In the genomic region with DNA sequence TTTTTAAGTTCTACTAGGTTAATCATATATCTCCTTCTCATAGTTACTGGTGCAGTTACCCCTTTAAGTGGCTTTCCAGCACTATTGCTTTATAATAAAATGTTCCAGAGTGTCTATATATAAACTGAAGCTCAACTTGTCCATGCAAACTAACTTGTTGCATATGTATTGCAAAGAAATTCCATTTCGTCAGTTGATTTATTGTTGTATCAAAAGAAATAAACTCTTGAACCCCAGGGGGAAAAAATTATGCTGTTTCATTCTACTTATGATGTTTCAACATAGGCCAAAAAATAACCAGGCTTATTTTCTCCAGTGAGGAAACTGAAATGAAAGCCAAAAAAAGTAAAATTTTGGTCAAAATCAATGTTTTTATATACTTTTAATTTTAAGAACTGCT, we compare ENCODE assay signal across 23 cellular contexts.
"Had no signal": no experiment of that assay in that cellular context is flagged by ENCODE, and none has a peak within 500 bp of the region (broad histone marks: within the 10 kb centered on the region; RNA-seq: fewer than 3 reads in every experiment).

No MANE protein-coding gene starts in this region.

- H3K36me3 ChIP-seq: adrenal gland, esophagus squamous epithelium had no signal

- DNase-seq: activated CD4-positive, alpha-beta memory T cell treated with anti-CD3 and anti-CD28 coated beads, Interleukin-2, amount 10 ng/mL, durations not matched to agents 7 days and 5 days; activated CD4-positive, alpha-beta T cell treated with anti-CD3 and anti-CD28 coated beads for 1 hour; activated CD4-positive, alpha-beta T cell treated with anti-CD3 and anti-CD28 coated beads for 4 hours; activated CD4-positive, alpha-beta T cell treated with anti-CD3 and anti-CD28 coated beads, Interleukin-2, amount 10 ng/mL, durations not matched to agents 7 days and 5 days; activated CD4-positive, alpha-beta T cell treated with anti-CD3 and anti-CD28 coated beads, Interleukin-2, amount 50 U/mL, for 4 hours; activated CD8-positive, alpha-beta memory T cell treated with anti-CD3 and anti-CD28 coated beads, Interleukin-2, amount 50 U/mL, for 48 hours; activated effector memory CD4-positive, alpha-beta T cell treated with Interleukin-2 at 50 U/mL for 16 hours; activated gamma-delta T cell treated with Interleukin-2 at 50 U/mL for 16 hours; activated naive CD4-positive, alpha-beta T cell treated with anti-CD3 and anti-CD28 coated beads, Interleukin-2, amount 50 U/mL, for 16 hours; activated naive CD4-positive, alpha-beta T cell treated with Interleukin-2 at 50 U/mL for 16 hours; activated T-cell treated with anti-CD3 and anti-CD28 coated beads, Interleukin-2, amount 50 U/mL, for 4 hours; adrenal gland; amygdala; aorta; body of pancreas; caudate nucleus; cortex of kidney; effector CD8-positive, alpha-beta T cell; esophagus squamous epithelium; head of caudate nucleus; T-helper 2 cell had no signal

- H3K27ac ChIP-seq: adrenal gland, body of pancreas, epithelial cell of prostate, esophagus squamous epithelium had no signal

- H3K4me3 ChIP-seq: adrenal gland, body of pancreas, esophagus squamous epithelium had no signal

- ATAC-seq: activated T-cell treated with anti-CD3 and anti-CD28 coated beads, Interleukin-2, amount 50 U/mL, for 4 hours; activated T-helper 17 cell treated with anti-CD3 and anti-CD28 coated beads, Interleukin-2, amount 50 U/mL, for 72 hours; body of pancreas had no signal

- H3K9me3 ChIP-seq: adrenal gland, body of pancreas, esophagus squamous epithelium had no signal
